In the genomic region with DNA sequence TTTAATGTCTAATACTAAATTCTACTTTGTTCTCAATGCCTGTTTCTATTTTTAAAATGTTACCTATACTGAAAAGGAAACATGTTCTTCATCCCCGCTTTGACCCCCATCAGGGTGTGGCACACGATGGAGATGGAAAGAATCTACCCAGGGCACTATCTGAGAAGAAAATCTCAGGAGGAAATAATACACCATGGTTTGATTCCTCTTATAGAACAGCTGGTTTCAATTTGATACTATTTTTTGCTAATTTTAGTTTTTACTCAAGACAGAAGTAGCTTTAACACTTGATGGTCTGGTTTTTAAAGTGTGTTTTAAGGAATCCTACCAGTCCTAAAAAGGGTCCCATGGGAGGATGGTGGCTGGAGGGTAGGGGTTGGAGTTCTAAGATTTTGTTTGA, we compare ENCODE assay signal across 32 cellular contexts. TPM values are rescaled to one million over a fixed set of nuclear protein-coding genes. Genes with fewer than 3 reads are reported as not detected.
"Had no signal": no experiment of that assay in that cellular context is flagged by ENCODE, and none has a peak within 500 bp of the region (broad histone marks: within the 10 kb centered on the region; RNA-seq: fewer than 3 reads in every experiment).

No MANE protein-coding gene starts in this region.

- H3K36me3 ChIP-seq: ascending aorta, cardiac muscle cell, Peyer's patch, WERI-Rb-1 had no signal

- H3K4me3 Mint-ChIP-seq: activated CD8-positive, alpha-beta T cell treated with anti-CD3 and anti-CD28 coated beads for 36 hours; activated naive CD8-positive, alpha-beta T cell treated with anti-CD3 and anti-CD28 coated beads for 36 hours; activated T-cell treated with anti-CD3 and anti-CD28 coated beads, Interleukin-2, amount 50 U/mL, for 72 hours; activated T-helper 17 cell treated with anti-CD3 and anti-CD28 coated beads, Interleukin-2, amount 50 U/mL, for 72 hours; central memory CD8-positive, alpha-beta T cell had no signal

- H3K9me3 ChIP-seq: ascending aorta, Peyer's patch had no signal

- H3K4me3 ChIP-seq: ascending aorta, cardiac muscle cell, Peyer's patch had no signal

- H3K27ac ChIP-seq: ascending aorta, cardiac muscle cell, Peyer's patch, WERI-Rb-1 had no signal

- H3K27ac Mint-ChIP-seq: activated CD8-positive, alpha-beta T cell treated with anti-CD3 and anti-CD28 coated beads for 36 hours; activated naive CD8-positive, alpha-beta T cell treated with anti-CD3 and anti-CD28 coated beads for 36 hours; activated T-cell treated with anti-CD3 and anti-CD28 coated beads, Interleukin-2, amount 50 U/mL, for 72 hours; activated T-helper 17 cell treated with anti-CD3 and anti-CD28 coated beads, Interleukin-2, amount 50 U/mL, for 72 hours had no signal

- H3K36me3 Mint-ChIP-seq: activated naive CD8-positive, alpha-beta T cell treated with anti-CD3 and anti-CD28 coated beads for 36 hours had no signal

- H3K27me3 ChIP-seq: ascending aorta, Peyer's patch had no signal

- H3K9me3 Mint-ChIP-seq: activated CD8-positive, alpha-beta T cell treated with anti-CD3 and anti-CD28 coated beads for 36 hours; activated naive CD8-positive, alpha-beta T cell treated with anti-CD3 and anti-CD28 coated beads for 36 hours; activated T-helper 17 cell treated with anti-CD3 and anti-CD28 coated beads, Interleukin-2, amount 50 U/mL, for 72 hours; central memory CD8-positive, alpha-beta T cell had no signal

- DNase-seq: activated CD4-positive, alpha-beta T cell treated with anti-CD3 and anti-CD28 coated beads for 1 hour; activated CD4-positive, alpha-beta T cell treated with anti-CD3 and anti-CD28 coated beads for 48 hours; activated CD4-positive, alpha-beta T cell treated with anti-CD3 and anti-CD28 coated beads, Interleukin-2, amount 50 U/mL, for 4 hours; activated CD4-positive, CD25-positive, alpha-beta regulatory T cell; activated CD8-positive, alpha-beta T cell treated with anti-CD3 and anti-CD28 coated beads for 36 hours; activated effector memory CD4-positive, alpha-beta T cell treated with anti-CD3 and anti-CD28 coated beads, Interleukin-2, amount 50 U/mL, for 16 hours; activated naive CD4-positive, alpha-beta T cell; activated naive CD4-positive, alpha-beta T cell treated with anti-CD3 and anti-CD28 coated beads, Interleukin-2, amount 50 U/mL, for 16 hours; activated naive CD8-positive, alpha-beta T cell treated with anti-CD3 and anti-CD28 coated beads for 36 hours; activated T-cell treated with anti-CD3 and anti-CD28 coated beads, Interleukin-2, amount 50 U/mL, for 1 hour; activated T-cell treated with anti-CD3 and anti-CD28 coated beads, Interleukin-2, amount 50 U/mL, for 72 hours; Karpas-422; NCI-H1105; NCI-H1417 treated with DMSO at 0.1 percent for 48 hours; NCI-H187 treated with DMSO at 0.1 percent for 48 hours; NCI-H2081; NCI-H2171 treated with DMSO at 0.1 percent for 48 hours; NCI-H2227 treated with DMSO at 0.1 percent for 48 hours; NCI-H446; NCI-H510A treated with DMSO at 0.1 percent for 48 hours; NCI-H526 treated with DMSO at 0.1 percent for 48 hours; NCI-H774; Peyer's patch; RPMI8226; SHP77 treated with DMSO at 0.1 percent for 48 hours; T1000; WERI-Rb-1 had no signal

- ATAC-seq: activated CD8-positive, alpha-beta T cell treated with anti-CD3 and anti-CD28 coated beads for 36 hours; activated T-cell treated with anti-CD3 and anti-CD28 coated beads, Interleukin-2, amount 50 U/mL, for 72 hours; activated T-helper 17 cell treated with anti-CD3 and anti-CD28 coated beads, Interleukin-2, amount 50 U/mL, for 72 hours had no signal

- H3K4me1 ChIP-seq: ascending aorta, Peyer's patch had no signal

- H3K4me1 Mint-ChIP-seq: activated naive CD8-positive, alpha-beta T cell treated with anti-CD3 and anti-CD28 coated beads for 36 hours; activated T-helper 17 cell treated with anti-CD3 and anti-CD28 coated beads, Interleukin-2, amount 50 U/mL, for 72 hours; central memory CD8-positive, alpha-beta T cell had no signal

RNA-seq across cellular contexts. Expression of a gene that starts 56.7 kb away (rescaled TPM):
- total RNA-seq: activated T-cell treated with anti-CD3 and anti-CD28 coated beads, Interleukin-2, amount 50 U/mL, for 72 hours; activated T-helper 17 cell treated with anti-CD3 and anti-CD28 coated beads, Interleukin-2, amount 50 U/mL, for 72 hours; T-helper 1 cell treated with Interleukin-12 subunit alpha and Interleukin-12 subunit beta and Interleukin-4 antibody, amounts not matched to agents 30 ng/mL and 1 ng/mL, for 36 hours had no signal
